ENCODE assay signal across 8 cellular contexts in genomic region chr7:140923358-140924006, GRCh38. TPM values are rescaled to one million over a fixed set of nuclear protein-coding genes. Genes with fewer than 3 reads are reported as not detected.
DNase-seq lines count a peak whose midpoint lies in the region; ATAC-seq and TF ChIP-seq lines count a peak whose summit lies in the region.

No MANE protein-coding gene starts in this region.

- TF ChIP-seq POLR2A in gastroesophageal sphincter (IDR thresholded peaks at IDR 0.05) (no peak), prostate gland (IDR thresholded peaks at IDR 0.05) (no peak)

- H3K4me3 ChIP-seq in RWPE2 (ENCODE audit: severe bottlenecking), result peak overlapping the region; percentile 99
- peak overlapping the region; percentile 96 to 99 for H3K4me3 ChIP-seq in gastroesophageal sphincter
- H3K4me3 ChIP-seq in prostate gland, result peak overlapping the region; percentile 80 to 99

- H3K27ac ChIP-seq in RWPE2 (ENCODE audit: poor library complexity, severe bottlenecking) (peak overlapping the region; percentile 62), gastroesophageal sphincter (peak overlapping the region; percentile 98 to 100 (median 100)), prostate gland (peak overlapping the region; percentile 97 to 99)

- intact Hi-C loops in prostate gland (cut with DNase I), result loop anchor here (2.0 to 10.0 kb wide), 2 partner anchors 91 to 229 kb away; partner anchors contain the start of genes MRPS33 and NDUFB2

- no peak for TF ChIP-seq CTCF in RWPE2 (IDR thresholded peaks at IDR 0.05; ENCODE audit: poor library complexity, severe bottlenecking)
- TF ChIP-seq CTCF in gastroesophageal sphincter (IDR thresholded peaks at IDR 0.05), result no peak
- no peak for TF ChIP-seq CTCF in prostate gland (IDR thresholded peaks at IDR 0.05)

- no peaks in the 10 kb centered on the region for H3K9me3 ChIP-seq in RWPE2 (ENCODE audit: severe bottlenecking)
- H3K9me3 ChIP-seq in gastroesophageal sphincter, result no peaks in the 10 kb centered on the region
- H3K9me3 ChIP-seq in prostate gland, result no peaks in the 10 kb centered on the region

- H3K27me3 ChIP-seq in RWPE2 (ENCODE audit: insufficient read depth, poor library complexity, severe bottlenecking) (no peaks in the 10 kb centered on the region), gastroesophageal sphincter (no peaks in the 10 kb centered on the region), prostate gland (replicated peaks; ENCODE audit: insufficient read depth) (no peaks in the 10 kb centered on the region)

- ATAC-seq in HG02938 (IDR thresholded peaks at IDR 0.05; ENCODE audit: unreplicated experiment) (peak; percentile 2), RWPE2 (ENCODE audit: low read depth) (peak; percentile 43), gastroesophageal sphincter (no peak), GM19463 (IDR thresholded peaks at IDR 0.05; ENCODE audit: unreplicated experiment) (no peak)

- TF ChIP-seq EP300 in gastroesophageal sphincter (IDR thresholded peaks at IDR 0.05), result no peak

- 0 to 5% methylated on average over 11 of the region's 11 CpGs for WGBS in gastroesophageal sphincter (ENCODE audit: low coverage in 1 of 2), 2 donors
- WGBS in prostate gland, result under 1% methylated on average over 11 of the region's 11 CpGs

- no peaks in the 10 kb centered on the region for H3K36me3 ChIP-seq in RWPE2 (ENCODE audit: low read depth)
- no peaks in the 10 kb centered on the region for H3K36me3 ChIP-seq in gastroesophageal sphincter
- no peaks in the 10 kb centered on the region for H3K36me3 ChIP-seq in prostate gland

- peak; percentile 59 for DNase-seq in DMS53 (lab: John Stamatoyannopoulos, UW)
- DNase-seq in DMS53 treated with DMSO at 0.1 percent for 48 hours (lab: John Stamatoyannopoulos, UW; ENCODE audit: unreplicated experiment), result no peak
- DNase-seq in RWPE2 (ENCODE audit: low spot score), result no peak
- DNase-seq in prostate gland (ENCODE audit: low spot score), result peak; percentile 10
- no peak for DNase-seq in cortex of kidney (lab: John Stamatoyannopoulos, UW)

- H3K4me1 ChIP-seq in RWPE2 (ENCODE audit: insufficient read depth, poor library complexity, severe bottlenecking), result peaks cover 7% of the 10 kb centered on the region
- H3K4me1 ChIP-seq in gastroesophageal sphincter, result peaks cover 3 to 48% (median 13%) of the 10 kb centered on the region in 3 donors
- H3K4me1 ChIP-seq in prostate gland (replicated peaks), result no peaks in the 10 kb centered on the region

RNA-seq across cellular contexts. Expression of gene BRAF, which starts 1.2 kb away (rescaled TPM):
- total RNA-seq in gastroesophageal sphincter (10 to 100 TPM; 33.1 to 56.0 (median 44.8) TPM), prostate gland (10 to 100 TPM; 30.8 to 52.9 TPM)

Comparison
In these comparisons a context has a peak if more than half of its experiments do, and no peak if none do; other contexts are left out.
1. DNase-seq: peak in DMS53 (single experiment) and prostate gland (single experiment); none in DMS53 treated with DMSO at 0.1 percent for 48 hours (single experiment), RWPE2 (single experiment) and cortex of kidney (single experiment).
2. ATAC-seq: peak in HG02938 (single experiment) and RWPE2 (single experiment); none in gastroesophageal sphincter (single experiment) and GM19463 (single experiment).
3. Peak in every context shown above with its lines, with median percentiles within 50 percentile points of each other: H3K27ac ChIP-seq and H3K4me3 ChIP-seq.